In the genomic region with DNA sequence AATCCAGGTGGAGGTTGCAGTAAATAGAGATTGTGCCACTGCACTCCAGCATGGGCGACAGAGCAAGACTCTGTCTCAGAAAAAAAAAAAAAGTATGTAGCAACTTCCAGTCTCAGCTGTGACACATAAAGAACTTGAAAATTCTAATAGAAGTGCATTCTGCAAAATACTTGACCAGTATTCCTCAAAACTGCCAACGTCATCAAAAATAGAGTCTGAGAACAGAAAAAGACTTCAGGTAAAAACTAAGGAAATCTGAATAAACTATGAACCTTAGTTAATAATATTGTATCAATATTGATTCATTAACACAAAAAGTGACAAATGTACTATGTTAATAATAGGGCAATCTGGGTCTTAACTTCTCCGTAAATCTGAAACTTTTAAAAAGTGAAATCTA, we compare ENCODE assay signal across 28 cellular contexts.
DNase-seq lines count a peak whose midpoint lies in the region; ATAC-seq, FAIRE-seq and TF ChIP-seq lines count a peak whose summit lies in the region.
"Had no signal": no experiment of that assay in that cellular context is flagged by ENCODE, and none has a peak within 500 bp of the region (broad histone marks: within the 10 kb centered on the region; RNA-seq: fewer than 3 reads in every experiment).

No MANE protein-coding gene starts in this region.

- no peak overlapping the region for H2AK5ac ChIP-seq in IMR-90 (ENCODE audit: low read depth, low read length)
- no peak overlapping the region for H2AK5ac ChIP-seq in trophoblast cell (ENCODE audit: low read length)

- ATAC-seq in A549 (no peak), IMR-90 (ENCODE audit: low read depth) (no peak), HG03280 (IDR thresholded peaks at IDR 0.05; ENCODE audit: unreplicated experiment) (no peak)
- ATAC-seq: GM12878 had no signal

- no peak overlapping the region for H3K14ac ChIP-seq in IMR-90 (replicated peaks; ENCODE audit: low read depth, low read length)
- no peak overlapping the region for H3K14ac ChIP-seq in trophoblast cell (ENCODE audit: low read length)

- no peak overlapping the region for H2AK9ac ChIP-seq in IMR-90 (replicated peaks; ENCODE audit: low read depth, low read length, poor library complexity)

- no peak overlapping the region for H4K91ac ChIP-seq in IMR-90 (ENCODE audit: insufficient read depth, low read depth, low read length)
- peak overlapping the region; percentile 6 for H4K91ac ChIP-seq in trophoblast cell (ENCODE audit: low read depth, low read length)

- H3K9me3 ChIP-seq in A549: peaks cover 4% of the 10 kb centered on the region; the same call in 1 of the 3 replicates
- H3K9me3 ChIP-seq in IMR-90 (ENCODE audit: control insufficient read depth, insufficient read depth, low read length): no peaks in the 10 kb centered on the region
- no peaks in the 10 kb centered on the region for H3K9me3 ChIP-seq in trophoblast cell (ENCODE audit: insufficient read depth, low read depth, low read length)
- no peaks in the 10 kb centered on the region for H3K9me3 ChIP-seq in neural progenitor cell (ENCODE audit: low read depth)
- H3K9me3 ChIP-seq: BE2C, BLaER1 had no signal

- H3F3A ChIP-seq in neural progenitor cell (ENCODE audit: low read depth): no peaks in the 10 kb centered on the region

- H4K5ac ChIP-seq in IMR-90 (ENCODE audit: low read depth, low read length): no peak overlapping the region

- H3K27me3 ChIP-seq in IMR-90 (ENCODE audit: control insufficient read depth, insufficient read depth, low read length) (no peaks in the 10 kb centered on the region), trophoblast cell (ENCODE audit: insufficient read depth, low read length) (no peaks in the 10 kb centered on the region), neural progenitor cell (no peaks in the 10 kb centered on the region)
- H3K27me3 ChIP-seq: BE2C, BLaER1 had no signal

- no peak overlapping the region for H2BK20ac ChIP-seq in IMR-90 (ENCODE audit: low read depth, low read length)

- no peaks in the 10 kb centered on the region for H3K27me3 Mint-ChIP-seq in activated T-helper 2 cell treated with anti-CD3 and anti-CD28 coated beads, Interferon-gamma antibody, Interleukin-2, Interleukin-4, amounts not matched to agents 10 μg/mL and 5 μg/mL and 100 μg/mL, durations not matched to agents 14 hours and 24 hours and 36 hours (ENCODE audit: low read depth)
- no peaks in the 10 kb centered on the region for H3K27me3 Mint-ChIP-seq in neural progenitor cell (ENCODE audit: insufficient read depth, low read depth)
- H3K27me3 Mint-ChIP-seq: CD4-positive, CD25-positive, alpha-beta regulatory T cell had no signal

- H3K4me1 Mint-ChIP-seq in activated T-helper 2 cell treated with anti-CD3 and anti-CD28 coated beads, Interferon-gamma antibody, Interleukin-2, Interleukin-4, amounts not matched to agents 10 μg/mL and 5 μg/mL and 100 μg/mL, durations not matched to agents 14 hours and 24 hours and 36 hours (ENCODE audit: low read depth): peaks cover 3% of the 10 kb centered on the region
- no peaks in the 10 kb centered on the region for H3K4me1 Mint-ChIP-seq in neural progenitor cell
- H3K4me1 Mint-ChIP-seq: CD4-positive, alpha-beta memory T cell; CD4-positive, CD25-positive, alpha-beta regulatory T cell; CD8-positive, alpha-beta memory T cell had no signal

- POLR2A ChIA-PET in A549 (lab: Yijun Ruan, JAX) (no interaction called here), IMR-90 (lab: Charles Lee; ENCODE audit: unreplicated experiment) (no interaction called here)

- BruUV-seq in IMR-90 (replicated peaks; lab: Mats Ljungman, UMichigan): no TSS peak

- no peak overlapping the region for H3K4me2 ChIP-seq in A549
- H3K4me2 ChIP-seq in IMR-90 (ENCODE audit: low read depth, low read length): no peak overlapping the region
- H3K4me2 ChIP-seq in trophoblast cell (ENCODE audit: low read length): no peak overlapping the region
- no peak overlapping the region for H3K4me2 ChIP-seq in neural progenitor cell
- H3K4me2 ChIP-seq: BLaER1 had no signal

- no peak overlapping the region for H3K18ac ChIP-seq in IMR-90 (ENCODE audit: low read depth, low read length)
- H3K18ac ChIP-seq in trophoblast cell (ENCODE audit: low read length): no peak overlapping the region

- no peaks in the 10 kb centered on the region for H3K36me3 Mint-ChIP-seq in activated T-helper 2 cell treated with anti-CD3 and anti-CD28 coated beads, Interferon-gamma antibody, Interleukin-2, Interleukin-4, amounts not matched to agents 10 μg/mL and 5 μg/mL and 100 μg/mL, durations not matched to agents 14 hours and 24 hours and 36 hours (ENCODE audit: low read depth)
- no peaks in the 10 kb centered on the region for H3K36me3 Mint-ChIP-seq in neural progenitor cell
- H3K36me3 Mint-ChIP-seq: CD14-positive monocyte; CD4-positive, alpha-beta memory T cell; CD4-positive, CD25-positive, alpha-beta regulatory T cell had no signal

- H2BK5ac ChIP-seq in IMR-90 (ENCODE audit: low read depth, low read length, poor library complexity, severe bottlenecking) (no peak overlapping the region), trophoblast cell (ENCODE audit: low read depth, low read length, poor library complexity) (no peak overlapping the region)

- H3K4me1 ChIP-seq in A549: peaks cover 24% of the 10 kb centered on the region
- no peaks in the 10 kb centered on the region; the same call in 1 of the 2 replicates for H3K4me1 ChIP-seq in IMR-90 (ENCODE audit: control insufficient read depth, insufficient read depth, low read length)
- peaks cover 3% of the 10 kb centered on the region in 2 experiments for H3K4me1 ChIP-seq in trophoblast cell (ENCODE audit: control insufficient read depth in 1 of 2, insufficient read depth in 2 of 2, low read length in 2 of 2)
- H3K4me1 ChIP-seq in neural progenitor cell: no peaks in the 10 kb centered on the region
- H3K4me1 ChIP-seq: BE2C, BLaER1 had no signal

- H3K9ac ChIP-seq in IMR-90 (ENCODE audit: low read depth, low read length): no peak overlapping the region
- no peak overlapping the region for H3K9ac ChIP-seq in trophoblast cell (ENCODE audit: low read length)
- H3K9ac ChIP-seq in neural progenitor cell: no peak overlapping the region
- H3K9ac ChIP-seq: BLaER1 had no signal

- TF ChIP-seq CTCF in A549 (IDR thresholded peaks at IDR 0.05) (no peak), IMR-90 (conservative IDR thresholded peaks at IDR 0.05; ENCODE audit: low read depth, low read length) (no peak), neural progenitor cell (IDR thresholded peaks at IDR 0.05) (no peak)

- no peak overlapping the region for H3K23ac ChIP-seq in IMR-90 (ENCODE audit: low read depth, low read length)
- H3K23ac ChIP-seq in trophoblast cell (ENCODE audit: low read length): no peak overlapping the region

- DNase-seq in A549 (ENCODE audit: low read depth in 1 of 2, low spot score in 1 of 2) (no peak), IMR-90 (no peak), trophoblast cell (no peak), UCSD-AML1 (lab: John Stamatoyannopoulos, UW; ENCODE audit: unreplicated experiment) (no peak), neural progenitor cell (ENCODE audit: low spot score) (no peak)
- no peak for DNase-seq in activated T-helper 2 cell treated with anti-CD3 and anti-CD28 coated beads, Interferon-gamma antibody, Interleukin-2, Interleukin-4, amounts not matched to agents 10 μg/mL and 5 μg/mL and 100 μg/mL, durations not matched to agents 14 hours and 24 hours and 36 hours (ENCODE audit: low spot score)
- DNase-seq: 8988T; ACHN; BE2C; C1 segment of cervical spinal cord; CD4-positive, alpha-beta memory T cell; CD4-positive, CD25-positive, alpha-beta regulatory T cell; CD8-positive, alpha-beta memory T cell; COR-L47; DMS 273 treated with DMSO at 0.1 percent for 48 hours; DMS153; DMS53; DMS79; DND-41; EL; GDM1 had no signal

- no peak for TF ChIP-seq EP300 in A549 (IDR thresholded peaks at IDR 0.05)

- no peak overlapping the region for H2BK12ac ChIP-seq in trophoblast cell (ENCODE audit: low read length)

- H4K20me1 ChIP-seq in IMR-90 (ENCODE audit: insufficient read depth, low read length) (no peaks in the 10 kb centered on the region), neural progenitor cell (ENCODE audit: low read depth) (no peaks in the 10 kb centered on the region)
- H4K20me1 ChIP-seq: BLaER1 had no signal

- H4K8ac ChIP-seq in IMR-90 (ENCODE audit: low read depth in 2 of 2, low read length in 2 of 2) (no peak overlapping the region), trophoblast cell (ENCODE audit: low read depth, low read length) (no peak overlapping the region)

- H2AFZ ChIP-seq in IMR-90 (replicated peaks; ENCODE audit: low read length, poor library complexity): no peak overlapping the region
- no peak overlapping the region for H2AFZ ChIP-seq in trophoblast cell (ENCODE audit: insufficient read depth, low read length, poor library complexity)
- no peak overlapping the region for H2AFZ ChIP-seq in neural progenitor cell (replicated peaks)

- no peak overlapping the region for H3K4me3 ChIP-seq in A549
- H3K4me3 ChIP-seq in IMR-90 (ENCODE audit: insufficient read depth, low read depth, low read length): no peak overlapping the region
- no peak overlapping the region for H3K4me3 ChIP-seq in trophoblast cell (ENCODE audit: low read depth, low read length)
- no peak overlapping the region for H3K4me3 ChIP-seq in neural progenitor cell
- H3K4me3 ChIP-seq: BLaER1, GM12878 had no signal

- intact Hi-C loops in IMR-90 (cut with micrococcal nuclease): no loop called here
- intact Hi-C loops in activated T-helper 2 cell treated with anti-CD3 and anti-CD28 coated beads, Interferon-gamma antibody, Interleukin-2, Interleukin-4, amounts not matched to agents 10 μg/mL and 5 μg/mL and 100 μg/mL, durations not matched to agents 14 hours and 24 hours and 36 hours (cut with micrococcal nuclease): no loop called here

- H2BK15ac ChIP-seq in IMR-90 (ENCODE audit: low read depth, low read length): no peak overlapping the region

- H3K79me1 ChIP-seq in IMR-90 (ENCODE audit: low read depth in 1 of 2, low read length in 2 of 2) (no peaks in the 10 kb centered on the region), trophoblast cell (ENCODE audit: low read length) (no peaks in the 10 kb centered on the region)

- no peak overlapping the region for H3K4me3 Mint-ChIP-seq in activated T-helper 2 cell treated with anti-CD3 and anti-CD28 coated beads, Interferon-gamma antibody, Interleukin-2, Interleukin-4, amounts not matched to agents 10 μg/mL and 5 μg/mL and 100 μg/mL, durations not matched to agents 14 hours and 24 hours and 36 hours (ENCODE audit: low read depth)
- no peak overlapping the region for H3K4me3 Mint-ChIP-seq in neural progenitor cell
- H3K4me3 Mint-ChIP-seq: CD14-positive monocyte; CD4-positive, alpha-beta memory T cell; CD4-positive, CD25-positive, alpha-beta regulatory T cell; CD8-positive, alpha-beta memory T cell had no signal

- H3K36me3 ChIP-seq in IMR-90 (ENCODE audit: control insufficient read depth, insufficient read depth, low read length) (no peaks in the 10 kb centered on the region), trophoblast cell (ENCODE audit: control insufficient read depth in 1 of 2, insufficient read depth in 2 of 2, low read length in 2 of 2) (no peaks in the 10 kb centered on the region), neural progenitor cell (no peaks in the 10 kb centered on the region)
- H3K36me3 ChIP-seq: BE2C, BLaER1 had no signal

- H3K4ac ChIP-seq in IMR-90 (ENCODE audit: low read depth, low read length) (no peak overlapping the region), trophoblast cell (ENCODE audit: low read depth, low read length) (no peak overlapping the region)

- in situ Hi-C loops in IMR-90 (cut with MboI; ENCODE audit: low sequenced_read_pairs): no loop called here

- TF ChIP-seq RAD21 in A549 (conservative IDR thresholded peaks at IDR 0.05 in 1 of 2, IDR thresholded peaks at IDR 0.05 in 1 of 2): no peak
- no peak for TF ChIP-seq RAD21 in IMR-90 (IDR thresholded peaks at IDR 0.05; ENCODE audit: low read length)

- H4K12ac ChIP-seq in trophoblast cell (ENCODE audit: low read depth, low read length): no peak overlapping the region

- H3K9me1 ChIP-seq in IMR-90 (ENCODE audit: insufficient read depth, low read length): peaks cover 3% of the 10 kb centered on the region

- TF ChIP-seq POLR2A in A549 (IDR thresholded peaks at IDR 0.05; ENCODE audit: low read length) (no peak), IMR-90 (IDR thresholded peaks at IDR 0.05; ENCODE audit: low read depth, low read length) (no peak)

- dilution Hi-C loops in IMR-90 (cut with HindIII; ENCODE audit: low sequenced_read_pairs, unreplicated experiment): no loop called here

- H3K9me3 Mint-ChIP-seq in activated T-helper 2 cell treated with anti-CD3 and anti-CD28 coated beads, Interferon-gamma antibody, Interleukin-2, Interleukin-4, amounts not matched to agents 10 μg/mL and 5 μg/mL and 100 μg/mL, durations not matched to agents 14 hours and 24 hours and 36 hours: no peaks in the 10 kb centered on the region
- H3K9me3 Mint-ChIP-seq in neural progenitor cell: no peaks in the 10 kb centered on the region
- H3K9me3 Mint-ChIP-seq: CD4-positive, alpha-beta memory T cell; CD8-positive, alpha-beta memory T cell had no signal

- no peak overlapping the region for H3K56ac ChIP-seq in IMR-90 (ENCODE audit: extremely low read depth, insufficient read depth, low read length)

- FAIRE-seq in A549 (lab: Jason Lieb, UNC): no peak
- FAIRE-seq in endometrium (lab: Jason Lieb, UNC): peak; percentile 23
- FAIRE-seq: GM12878, GM12892, GM18507 had no signal

- H2BK120ac ChIP-seq in IMR-90 (ENCODE audit: low read depth, low read length) (no peak overlapping the region), trophoblast cell (ENCODE audit: insufficient read depth, low read length, poor library complexity) (no peak overlapping the region)

- 94% methylated on average over 3 of the region's 3 CpGs for WGBS in A549 (ENCODE audit: missing lambda C conversion rate)
- no CpG with 5 or more reads among the region's 3 CpGs for WGBS in IMR-90 (ENCODE audit: extremely low coverage in 2 of 2, insufficient read length in 1 of 2), 2 experiments
- WGBS in trophoblast cell (ENCODE audit: extremely low coverage, insufficient coverage, insufficient read length): no CpG with 5 or more reads among the region's 3 CpGs

- H3K27ac ChIP-seq in A549 (peak overlapping the region in 1 of 2 experiments; percentile 69; a peak in 2 of 6 replicates), IMR-90 (ENCODE audit: insufficient read depth, low read length) (no peak overlapping the region), trophoblast cell (ENCODE audit: low read depth, low read length) (no peak overlapping the region), neural progenitor cell (no peak overlapping the region)
- H3K27ac ChIP-seq: BLaER1 had no signal

- H3K27ac Mint-ChIP-seq in activated T-helper 2 cell treated with anti-CD3 and anti-CD28 coated beads, Interferon-gamma antibody, Interleukin-2, Interleukin-4, amounts not matched to agents 10 μg/mL and 5 μg/mL and 100 μg/mL, durations not matched to agents 14 hours and 24 hours and 36 hours: no peak overlapping the region
- H3K27ac Mint-ChIP-seq in neural progenitor cell: no peak overlapping the region
- H3K27ac Mint-ChIP-seq: CD4-positive, alpha-beta memory T cell; CD4-positive, CD25-positive, alpha-beta regulatory T cell; CD8-positive, alpha-beta memory T cell had no signal

- CTCF ChIA-PET in A549 (lab: Yijun Ruan, JAX): no interaction called here
- CTCF ChIA-PET in IMR-90 (lab: Yijun Ruan, JAX): interaction anchor here (1.0 kb wide), 1 partner anchor 47 kb away, joined by 3 read pairs; no protein-coding TSS in a partner anchor

- H3K79me2 ChIP-seq in trophoblast cell (ENCODE audit: control insufficient read depth, insufficient read depth, low read length, poor library complexity) (no peaks in the 10 kb centered on the region), neural progenitor cell (ENCODE audit: low read depth) (no peaks in the 10 kb centered on the region)
